Comparison of ENCODE assay signal across 1 cellular context in genomic region chr3:120678331-120678845, GRCh38.
TF ChIP-seq lines count a peak whose summit lies in the region.

No MANE protein-coding gene starts in this region.

TF ChIP-seq in HepG2, 621 proteins besides CTCF, POLR2A, EP300 and RAD21 (continued from another document and continues in another):
- TF ChIP-seq PAXIP1 (CRISPR knock-in tag; conservative IDR thresholded peaks at IDR 0.05) (peak; percentile 85), ARID2 (CRISPR knock-in tag; IDR thresholded peaks at IDR 0.05; ENCODE audit: borderline replicate concordance) (no peak), MAX (IDR thresholded peaks at IDR 0.05) (peak; percentile 36; the same call in 1 of the 2 replicates), TCF12 (IDR thresholded peaks at IDR 0.05) (no peak), TCF12 (CRISPR knock-in tag; IDR thresholded peaks at IDR 0.05) (no peak), SOX5 (CRISPR knock-in tag; IDR thresholded peaks at IDR 0.05; ENCODE audit: borderline replicate concordance) (peak; percentile 93), ZFP37 (CRISPR knock-in tag; IDR thresholded peaks at IDR 0.05; ENCODE audit: borderline replicate concordance) (peak; percentile 40; the same call in 1 of the 2 replicates), KLF12 (CRISPR knock-in tag; IDR thresholded peaks at IDR 0.05; ENCODE audit: borderline replicate concordance) (0 out of 2 replicates have a peak, but pooled peaks have one; percentile 37), CEBPB (IDR thresholded peaks at IDR 0.05; ENCODE audit: borderline replicate concordance, low read depth, low read length) (peak; percentile 49; the same call in 1 of the 2 replicates), TBX3 (IDR thresholded peaks at IDR 0.05; ENCODE audit: borderline replicate concordance) (peak; percentile 57; the same call in 1 of the 2 replicates), MAFG (CRISPR knock-in tag; IDR thresholded peaks at IDR 0.05) (peak; percentile 83), ZNF367 (CRISPR knock-in tag; IDR thresholded peaks at IDR 0.05; ENCODE audit: borderline replicate concordance) (no peak), ZNF691 (CRISPR knock-in tag; IDR thresholded peaks at IDR 0.05; ENCODE audit: borderline replicate concordance, low read depth) (no peak), NCOR1 (IDR thresholded peaks at IDR 0.05; ENCODE audit: borderline replicate concordance, low read length) (peak; percentile 80; the same call in 1 of the 2 replicates), HMG20B (CRISPR knock-in tag; conservative IDR thresholded peaks at IDR 0.05) (0 out of 2 replicates have a peak, but pooled peaks have one; percentile 10), IKZF5 (CRISPR knock-in tag; IDR thresholded peaks at IDR 0.05) (peak; percentile 67; the same call in 1 of the 2 replicates), ZNF776 (CRISPR knock-in tag; IDR thresholded peaks at IDR 0.05) (no peak), ZNF614 (CRISPR knock-in tag; IDR thresholded peaks at IDR 0.05; ENCODE audit: borderline replicate concordance) (peak; percentile 82; the same call in 1 of the 2 replicates), ZNF770 (CRISPR knock-in tag; IDR thresholded peaks at IDR 0.05) (no peak; the same call in 1 of the 2 replicates), RARA (CRISPR knock-in tag; IDR thresholded peaks at IDR 0.05) (peak; percentile 83), NCOA2 (CRISPR knock-in tag; IDR thresholded peaks at IDR 0.05) (peak; percentile 83), MAF1 (CRISPR knock-in tag; IDR thresholded peaks at IDR 0.05; ENCODE audit: borderline replicate concordance) (no peak), ZNF224 (CRISPR knock-in tag; IDR thresholded peaks at IDR 0.05) (no peak), PHF8 (CRISPR knock-in tag; IDR thresholded peaks at IDR 0.05) (peak; percentile 34; the same call in 1 of the 2 replicates), HNF4A (CRISPR knock-in tag; IDR thresholded peaks at IDR 0.05) (peak; percentile 55), THYN1 (CRISPR knock-in tag; IDR thresholded peaks at IDR 0.05; ENCODE audit: borderline replicate concordance, low read depth) (no peak), MEF2D (CRISPR knock-in tag; IDR thresholded peaks at IDR 0.05) (peak; percentile 75; the same call in 1 of the 2 replicates), PBX3 (CRISPR knock-in tag; IDR thresholded peaks at IDR 0.05; ENCODE audit: borderline replicate concordance) (no peak), ZMYM4 (CRISPR knock-in tag; IDR thresholded peaks at IDR 0.05) (peak; percentile 60), THAP11 (CRISPR knock-in tag; IDR thresholded peaks at IDR 0.05) (peak; percentile 64), SOX6 (IDR thresholded peaks at IDR 0.05) (no peak), SOX6 (CRISPR knock-in tag; IDR thresholded peaks at IDR 0.05) (peak; percentile 95), MIXL1 (CRISPR knock-in tag; IDR thresholded peaks at IDR 0.05) (peak; percentile 86; the same call in 1 of the 2 replicates), ZNF629 (CRISPR knock-in tag; conservative IDR thresholded peaks at IDR 0.05) (no peak; the same call in 1 of the 2 replicates), ZBTB4 (CRISPR knock-in tag; IDR thresholded peaks at IDR 0.05; ENCODE audit: borderline replicate concordance) (no peak), FOXO1 (CRISPR knock-in tag; IDR thresholded peaks at IDR 0.05) (peak; percentile 39; the same call in 1 of the 2 replicates), ZNF160 (CRISPR knock-in tag; IDR thresholded peaks at IDR 0.05) (no peak), HMG20A (CRISPR knock-in tag; IDR thresholded peaks at IDR 0.05; ENCODE audit: borderline replicate concordance) (peak; percentile 75; the same call in 1 of the 2 replicates), HNRNPUL1 (IDR thresholded peaks at IDR 0.05; ENCODE audit: low read depth, low read length) (0 out of 2 replicates have a peak, but pooled peaks have one; percentile 60), DRAP1 (CRISPR knock-in tag; IDR thresholded peaks at IDR 0.05) (peak; percentile 90), ERF (CRISPR knock-in tag; IDR thresholded peaks at IDR 0.05) (peak; percentile 61), LCORL (IDR thresholded peaks at IDR 0.05) (no peak), LCORL (CRISPR knock-in tag; IDR thresholded peaks at IDR 0.05) (peak; percentile 25; the same call in 1 of the 2 replicates)
- TF ChIP-seq, protein P1, sequence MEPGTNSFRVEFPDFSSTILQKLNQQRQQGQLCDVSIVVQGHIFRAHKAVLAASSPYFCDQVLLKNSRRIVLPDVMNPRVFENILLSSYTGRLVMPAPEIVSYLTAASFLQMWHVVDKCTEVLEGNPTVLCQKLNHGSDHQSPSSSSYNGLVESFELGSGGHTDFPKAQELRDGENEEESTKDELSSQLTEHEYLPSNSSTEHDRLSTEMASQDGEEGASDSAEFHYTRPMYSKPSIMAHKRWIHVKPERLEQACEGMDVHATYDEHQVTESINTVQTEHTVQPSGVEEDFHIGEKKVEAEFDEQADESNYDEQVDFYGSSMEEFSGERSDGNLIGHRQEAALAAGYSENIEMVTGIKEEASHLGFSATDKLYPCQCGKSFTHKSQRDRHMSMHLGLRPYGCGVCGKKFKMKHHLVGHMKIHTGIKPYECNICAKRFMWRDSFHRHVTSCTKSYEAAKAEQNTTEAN (CRISPR knock-in tag; conservative IDR thresholded peaks at IDR 0.05), result 0 out of 2 replicates have a peak, but pooled peaks have one; percentile 34
- TF ChIP-seq, protein P2, sequence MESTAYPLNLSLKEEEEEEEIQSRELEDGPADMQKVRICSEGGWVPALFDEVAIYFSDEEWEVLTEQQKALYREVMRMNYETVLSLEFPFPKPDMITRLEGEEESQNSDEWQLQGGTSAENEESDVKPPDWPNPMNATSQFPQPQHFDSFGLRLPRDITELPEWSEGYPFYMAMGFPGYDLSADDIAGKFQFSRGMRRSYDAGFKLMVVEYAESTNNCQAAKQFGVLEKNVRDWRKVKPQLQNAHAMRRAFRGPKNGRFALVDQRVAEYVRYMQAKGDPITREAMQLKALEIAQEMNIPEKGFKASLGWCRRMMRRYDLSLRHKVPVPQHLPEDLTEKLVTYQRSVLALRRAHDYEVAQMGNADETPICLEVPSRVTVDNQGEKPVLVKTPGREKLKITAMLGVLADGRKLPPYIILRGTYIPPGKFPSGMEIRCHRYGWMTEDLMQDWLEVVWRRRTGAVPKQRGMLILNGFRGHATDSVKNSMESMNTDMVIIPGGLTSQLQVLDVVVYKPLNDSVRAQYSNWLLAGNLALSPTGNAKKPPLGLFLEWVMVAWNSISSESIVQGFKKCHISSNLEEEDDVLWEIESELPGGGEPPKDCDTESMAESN (CRISPR knock-in tag; conservative IDR thresholded peaks at IDR 0.05), result 0 out of 2 replicates have a peak, but pooled peaks have one; percentile 41
- TF ChIP-seq, protein P3, sequence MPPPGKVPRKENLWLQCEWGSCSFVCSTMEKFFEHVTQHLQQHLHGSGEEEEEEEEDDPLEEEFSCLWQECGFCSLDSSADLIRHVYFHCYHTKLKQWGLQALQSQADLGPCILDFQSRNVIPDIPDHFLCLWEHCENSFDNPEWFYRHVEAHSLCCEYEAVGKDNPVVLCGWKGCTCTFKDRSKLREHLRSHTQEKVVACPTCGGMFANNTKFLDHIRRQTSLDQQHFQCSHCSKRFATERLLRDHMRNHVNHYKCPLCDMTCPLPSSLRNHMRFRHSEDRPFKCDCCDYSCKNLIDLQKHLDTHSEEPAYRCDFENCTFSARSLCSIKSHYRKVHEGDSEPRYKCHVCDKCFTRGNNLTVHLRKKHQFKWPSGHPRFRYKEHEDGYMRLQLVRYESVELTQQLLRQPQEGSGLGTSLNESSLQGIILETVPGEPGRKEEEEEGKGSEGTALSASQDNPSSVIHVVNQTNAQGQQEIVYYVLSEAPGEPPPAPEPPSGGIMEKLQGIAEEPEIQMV (CRISPR knock-in tag; IDR thresholded peaks at IDR 0.05; ENCODE audit: low read depth), result no peak
